ENCODE assay signal across 1 cellular context in genomic region chr11:86983071-86983488, GRCh38.
TF ChIP-seq lines count a peak whose summit lies in the region.

No MANE protein-coding gene starts in this region.

TF ChIP-seq in HepG2, 621 proteins besides CTCF, POLR2A, EP300 and RAD21 (continues in another document):
- TF ChIP-seq YEATS2 (CRISPR knock-in tag; IDR thresholded peaks at IDR 0.05; ENCODE audit: borderline replicate concordance) (no peak), CREB1 (IDR thresholded peaks at IDR 0.05) (no peak), CREB1 (CRISPR knock-in tag; IDR thresholded peaks at IDR 0.05) (no peak), NR2F6 (IDR thresholded peaks at IDR 0.05) (peak; percentile 45; the same call in 1 of the 2 replicates), NR2F6 (CRISPR knock-in tag; IDR thresholded peaks at IDR 0.05) (0 out of 2 replicates have a peak, but pooled peaks have one; percentile 49), HMG20A (CRISPR knock-in tag; IDR thresholded peaks at IDR 0.05; ENCODE audit: borderline replicate concordance) (no peak), GATAD2A (CRISPR knock-in tag; IDR thresholded peaks at IDR 0.05) (peak; percentile 86), ZSCAN21 (CRISPR knock-in tag; IDR thresholded peaks at IDR 0.05; ENCODE audit: borderline replicate concordance) (no peak), CBFB (CRISPR knock-in tag; IDR thresholded peaks at IDR 0.05) (no peak), ZNF367 (CRISPR knock-in tag; IDR thresholded peaks at IDR 0.05; ENCODE audit: borderline replicate concordance) (no peak), FOXP1 (IDR thresholded peaks at IDR 0.05) (no peak), FOXP1 (CRISPR knock-in tag; IDR thresholded peaks at IDR 0.05) (peak; percentile 41; the same call in 1 of the 2 replicates), SRSF1 (optimal IDR thresholded peaks at IDR 0.05; ENCODE audit: low read depth, low read length) (no peak), ZEB1 (IDR thresholded peaks at IDR 0.05; ENCODE audit: insufficient replicate concordance, low read depth) (no peak), ZNF790 (CRISPR knock-in tag; IDR thresholded peaks at IDR 0.05; ENCODE audit: borderline replicate concordance) (no peak), ZNF570 (CRISPR knock-in tag; IDR thresholded peaks at IDR 0.05; ENCODE audit: borderline replicate concordance) (no peak), REL (CRISPR knock-in tag; conservative IDR thresholded peaks at IDR 0.05) (no peak), MYC (CRISPR knock-in tag; IDR thresholded peaks at IDR 0.05; ENCODE audit: borderline replicate concordance) (peak; percentile 21; the same call in 1 of the 2 replicates), ARID5B (CRISPR knock-in tag; IDR thresholded peaks at IDR 0.05) (peak; percentile 59), ZNF609 (CRISPR knock-in tag; IDR thresholded peaks at IDR 0.05; ENCODE audit: borderline replicate concordance) (0 out of 2 replicates have a peak, but pooled peaks have one; percentile 29), ZNF605 (CRISPR knock-in tag; IDR thresholded peaks at IDR 0.05) (no peak), SOX5 (CRISPR knock-in tag; IDR thresholded peaks at IDR 0.05; ENCODE audit: borderline replicate concordance) (peak; percentile 21; the same call in 1 of the 2 replicates), PAF1 (CRISPR knock-in tag; IDR thresholded peaks at IDR 0.05) (no peak), BATF2 (CRISPR knock-in tag; IDR thresholded peaks at IDR 0.05) (no peak), TSC22D2 (CRISPR knock-in tag; IDR thresholded peaks at IDR 0.05; ENCODE audit: borderline replicate concordance) (no peak), SNAPC2 (CRISPR knock-in tag; IDR thresholded peaks at IDR 0.05) (no peak), KMT2A (CRISPR knock-in tag; IDR thresholded peaks at IDR 0.05) (no peak), ZNF607 (CRISPR knock-in tag; IDR thresholded peaks at IDR 0.05; ENCODE audit: borderline replicate concordance) (no peak), ZNF563 (CRISPR knock-in tag; IDR thresholded peaks at IDR 0.05) (no peak), SOX13 (IDR thresholded peaks at IDR 0.05) (no peak), SOX13 (CRISPR knock-in tag; conservative IDR thresholded peaks at IDR 0.05 in 1 of 2, IDR thresholded peaks at IDR 0.05 in 1 of 2) (peak in 1 of 2 experiments; percentile 61; a peak in 2 of 4 replicates), FOSL2 (CRISPR knock-in tag; IDR thresholded peaks at IDR 0.05) (peak; percentile 39; the same call in 1 of the 2 replicates), POLR2G (IDR thresholded peaks at IDR 0.05; ENCODE audit: low read depth, low read length) (no peak), RELA (CRISPR knock-in tag; IDR thresholded peaks at IDR 0.05) (no peak), IRF9 (CRISPR knock-in tag; IDR thresholded peaks at IDR 0.05; ENCODE audit: borderline replicate concordance) (no peak), ATRX (CRISPR knock-in tag; IDR thresholded peaks at IDR 0.05; ENCODE audit: borderline replicate concordance) (no peak), ZNF468 (CRISPR knock-in tag; IDR thresholded peaks at IDR 0.05) (no peak), SNAPC5 (CRISPR knock-in tag; IDR thresholded peaks at IDR 0.05; ENCODE audit: borderline replicate concordance) (no peak), FOXA3 (CRISPR knock-in tag; IDR thresholded peaks at IDR 0.05) (0 out of 2 replicates have a peak, but pooled peaks have one; percentile 40), HDAC2 (CRISPR knock-in tag; IDR thresholded peaks at IDR 0.05) (peak; percentile 32; the same call in 1 of the 2 replicates), ZNF629 (CRISPR knock-in tag; conservative IDR thresholded peaks at IDR 0.05) (no peak), PHF8 (CRISPR knock-in tag; IDR thresholded peaks at IDR 0.05) (no peak), NFKB2 (CRISPR knock-in tag; IDR thresholded peaks at IDR 0.05; ENCODE audit: borderline replicate concordance) (no peak), ZNF12 (CRISPR knock-in tag; IDR thresholded peaks at IDR 0.05) (0 out of 2 replicates have a peak, but pooled peaks have one; percentile 13), ZNF414 (CRISPR knock-in tag; IDR thresholded peaks at IDR 0.05) (no peak)
- TF ChIP-seq, protein P1, sequence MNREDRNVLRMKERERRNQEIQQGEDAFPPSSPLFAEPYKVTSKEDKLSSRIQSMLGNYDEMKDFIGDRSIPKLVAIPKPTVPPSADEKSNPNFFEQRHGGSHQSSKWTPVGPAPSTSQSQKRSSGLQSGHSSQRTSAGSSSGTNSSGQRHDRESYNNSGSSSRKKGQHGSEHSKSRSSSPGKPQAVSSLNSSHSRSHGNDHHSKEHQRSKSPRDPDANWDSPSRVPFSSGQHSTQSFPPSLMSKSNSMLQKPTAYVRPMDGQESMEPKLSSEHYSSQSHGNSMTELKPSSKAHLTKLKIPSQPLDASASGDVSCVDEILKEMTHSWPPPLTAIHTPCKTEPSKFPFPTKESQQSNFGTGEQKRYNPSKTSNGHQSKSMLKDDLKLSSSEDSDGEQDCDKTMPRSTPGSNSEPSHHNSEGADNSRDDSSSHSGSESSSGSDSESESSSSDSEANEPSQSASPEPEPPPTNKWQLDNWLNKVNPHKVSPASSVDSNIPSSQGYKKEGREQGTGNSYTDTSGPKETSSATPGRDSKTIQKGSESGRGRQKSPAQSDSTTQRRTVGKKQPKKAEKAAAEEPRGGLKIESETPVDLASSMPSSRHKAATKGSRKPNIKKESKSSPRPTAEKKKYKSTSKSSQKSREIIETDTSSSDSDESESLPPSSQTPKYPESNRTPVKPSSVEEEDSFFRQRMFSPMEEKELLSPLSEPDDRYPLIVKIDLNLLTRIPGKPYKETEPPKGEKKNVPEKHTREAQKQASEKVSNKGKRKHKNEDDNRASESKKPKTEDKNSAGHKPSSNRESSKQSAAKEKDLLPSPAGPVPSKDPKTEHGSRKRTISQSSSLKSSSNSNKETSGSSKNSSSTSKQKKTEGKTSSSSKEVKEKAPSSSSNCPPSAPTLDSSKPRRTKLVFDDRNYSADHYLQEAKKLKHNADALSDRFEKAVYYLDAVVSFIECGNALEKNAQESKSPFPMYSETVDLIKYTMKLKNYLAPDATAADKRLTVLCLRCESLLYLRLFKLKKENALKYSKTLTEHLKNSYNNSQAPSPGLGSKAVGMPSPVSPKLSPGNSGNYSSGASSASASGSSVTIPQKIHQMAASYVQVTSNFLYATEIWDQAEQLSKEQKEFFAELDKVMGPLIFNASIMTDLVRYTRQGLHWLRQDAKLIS (CRISPR knock-in tag; IDR thresholded peaks at IDR 0.05): no peak
- TF ChIP-seq, protein P2, sequence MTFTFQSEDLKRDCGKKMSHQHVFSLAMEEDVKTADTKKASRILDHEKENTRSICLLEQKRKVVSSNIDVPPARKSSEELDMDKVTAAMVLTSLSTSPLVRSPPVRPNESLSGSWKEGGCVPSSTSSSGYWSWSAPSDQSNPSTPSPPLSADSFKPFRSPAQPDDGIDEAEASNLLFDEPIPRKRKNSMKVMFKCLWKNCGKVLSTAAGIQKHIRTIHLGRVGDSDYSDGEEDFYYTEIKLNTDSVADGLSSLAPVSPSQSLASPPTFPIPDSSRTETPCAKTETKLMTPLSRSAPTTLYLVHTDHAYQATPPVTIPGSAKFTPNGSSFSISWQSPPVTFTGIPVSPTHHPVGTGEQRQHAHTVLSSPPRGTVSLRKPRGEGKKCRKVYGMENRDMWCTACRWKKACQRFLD (CRISPR knock-in tag; IDR thresholded peaks at IDR 0.05; ENCODE audit: borderline replicate concordance): no peak
- TF ChIP-seq, protein P3, sequence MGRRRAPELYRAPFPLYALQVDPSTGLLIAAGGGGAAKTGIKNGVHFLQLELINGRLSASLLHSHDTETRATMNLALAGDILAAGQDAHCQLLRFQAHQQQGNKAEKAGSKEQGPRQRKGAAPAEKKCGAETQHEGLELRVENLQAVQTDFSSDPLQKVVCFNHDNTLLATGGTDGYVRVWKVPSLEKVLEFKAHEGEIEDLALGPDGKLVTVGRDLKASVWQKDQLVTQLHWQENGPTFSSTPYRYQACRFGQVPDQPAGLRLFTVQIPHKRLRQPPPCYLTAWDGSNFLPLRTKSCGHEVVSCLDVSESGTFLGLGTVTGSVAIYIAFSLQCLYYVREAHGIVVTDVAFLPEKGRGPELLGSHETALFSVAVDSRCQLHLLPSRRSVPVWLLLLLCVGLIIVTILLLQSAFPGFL (CRISPR knock-in tag; IDR thresholded peaks at IDR 0.05): no peak
